In genomic region chr4:72330381-72330780, GRCh38 we compare ENCODE assay signal across 26 cellular contexts.
"Had no signal": no experiment of that assay in that cellular context is flagged by ENCODE, and none has a peak within 500 bp of the region (broad histone marks: within the 10 kb centered on the region; RNA-seq: fewer than 3 reads in every experiment).

No MANE protein-coding gene starts in this region.

- DNase-seq: activated effector memory CD4-positive, alpha-beta T cell treated with anti-CD3 and anti-CD28 coated beads, Interleukin-2, amount 50 U/mL, for 16 hours; activated effector memory CD4-positive, alpha-beta T cell treated with Interleukin-2 at 50 U/mL for 16 hours; activated gamma-delta T cell; activated gamma-delta T cell treated with Interleukin-2 at 50 U/mL for 16 hours; activated naive CD4-positive, alpha-beta T cell; activated naive CD4-positive, alpha-beta T cell treated with anti-CD3 and anti-CD28 coated beads for 36 hours; activated naive CD4-positive, alpha-beta T cell treated with anti-CD3 and anti-CD28 coated beads, Interleukin-2, amount 10 ng/mL, durations not matched to agents 7 days and 5 days; activated naive CD4-positive, alpha-beta T cell treated with anti-CD3 and anti-CD28 coated beads, Interleukin-2, amount 50 U/mL, for 16 hours; activated naive CD4-positive, alpha-beta T cell treated with Interleukin-2 at 50 U/mL for 16 hours; activated naive CD8-positive, alpha-beta T cell treated with anti-CD3 and anti-CD28 coated beads for 36 hours; activated naive CD8-positive, alpha-beta T cell treated with anti-CD3 and anti-CD28 coated beads, Interleukin-2, amount 10 ng/mL, durations not matched to agents 7 days and 5 days; activated naive CD8-positive, alpha-beta T cell treated with anti-CD3 and anti-CD28 coated beads, Interleukin-2, amount 50 U/mL, for 24 hours; activated T-cell treated with anti-CD3 and anti-CD28 coated beads, Interleukin-2, amount 50 U/mL, for 1 hour; activated T-cell treated with anti-CD3 and anti-CD28 coated beads, Interleukin-2, amount 50 U/mL, for 24 hours; activated T-cell treated with anti-CD3 and anti-CD28 coated beads, Interleukin-2, amount 50 U/mL, for 4 hours; activated T-cell treated with anti-CD3 and anti-CD28 coated beads, Interleukin-2, amount 50 U/mL, for 48 hours; activated T-cell treated with anti-CD3 and anti-CD28 coated beads, Interleukin-2, amount 50 U/mL, for 72 hours; adrenal gland; amniotic stem cell; amygdala; anterior cingulate cortex; aorta; body of pancreas; brain microvascular endothelial cell; central memory CD4-positive, alpha-beta T cell; cerebellar nuclear complex had no signal
